Comparison of ENCODE assay signal across 9 cellular contexts in genomic region chr22:41074941-41075710, GRCh38.
"Had no signal": no experiment of that assay in that cellular context is flagged by ENCODE, and none has a peak within 500 bp of the region (broad histone marks: within the 10 kb centered on the region; RNA-seq: fewer than 3 reads in every experiment).

No MANE protein-coding gene starts in this region.

- H3K9me3 ChIP-seq: HAP-1 had no signal

- H3K36me3 ChIP-seq: HAP-1 had no signal

- H3K9ac ChIP-seq: GM23248 had no signal

- H2AFZ ChIP-seq: GM23248 had no signal

- H3K4me1 ChIP-seq: HAP-1 had no signal

- H3K27ac ChIP-seq: GM23248 had no signal

- DNase-seq: GM23248, GOT3, H7, HFFc6, IMR-90 had no signal

- FAIRE-seq: HTR-8/SVneo, K562 had no signal

- H3K4me3 ChIP-seq: GM23248, HAP-1, K562 had no signal

- ATAC-seq: HCT116, K562 had no signal
